21 cellular contexts compared by ENCODE assay signal in the genomic region with DNA sequence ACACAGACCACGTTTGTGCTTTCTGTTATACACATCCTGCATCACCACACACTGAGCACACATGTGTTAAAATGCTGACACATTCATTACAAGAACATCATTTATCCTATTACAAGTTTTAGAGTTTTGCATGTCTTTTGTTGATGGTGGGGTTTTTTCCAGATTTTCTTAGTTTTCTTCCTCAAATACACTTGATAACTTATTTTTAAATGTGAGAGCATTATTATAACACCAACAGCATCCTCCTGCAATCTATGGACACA.
DNase-seq lines count a peak whose midpoint lies in the region; ATAC-seq, FAIRE-seq and TF ChIP-seq lines count a peak whose summit lies in the region.
"Had no signal": no experiment of that assay in that cellular context is flagged by ENCODE, and none has a peak within 500 bp of the region (broad histone marks: within the 10 kb centered on the region; RNA-seq: fewer than 3 reads in every experiment).

No MANE protein-coding gene starts in this region.

- CTCF ChIA-PET in activated CD4-positive, alpha-beta T cell treated with anti-CD3 and anti-CD28 coated beads, Interleukin-2, amount 10 ng/mL, durations not matched to agents 7 days and 5 days (lab: Charles Lee): no interaction called here

- no peaks in the 10 kb centered on the region for H3K27me3 Mint-ChIP-seq in activated T-helper 17 cell treated with anti-CD3 and anti-CD28 coated beads, Interleukin-2, amount 50 U/mL, for 72 hours
- no peaks in the 10 kb centered on the region for H3K27me3 Mint-ChIP-seq in immature natural killer cell (ENCODE audit: low read depth in 3 of 3)
- H3K27me3 Mint-ChIP-seq in activated CD4-positive, alpha-beta T cell treated with anti-CD3 and anti-CD28 coated beads, Interleukin-2, amount 10 ng/mL, durations not matched to agents 7 days and 5 days: no peaks in the 10 kb centered on the region
- H3K27me3 Mint-ChIP-seq: activated naive CD4-positive, alpha-beta T cell treated with anti-CD3 and anti-CD28 coated beads, Interleukin-2, amount 10 ng/mL, durations not matched to agents 7 days and 5 days had no signal

- peaks cover 11% of the 10 kb centered on the region for H3K4me1 Mint-ChIP-seq in activated T-helper 17 cell treated with anti-CD3 and anti-CD28 coated beads, Interleukin-2, amount 50 U/mL, for 72 hours
- peaks cover 92 to 100% of the 10 kb centered on the region in 2 donors for H3K4me1 Mint-ChIP-seq in immature natural killer cell
- peaks cover 25% of the 10 kb centered on the region for H3K4me1 Mint-ChIP-seq in activated CD4-positive, alpha-beta T cell treated with anti-CD3 and anti-CD28 coated beads, Interleukin-2, amount 10 ng/mL, durations not matched to agents 7 days and 5 days

- peak overlapping the region; percentile 65 for H3K27ac ChIP-seq in psoas muscle
- H3K27ac ChIP-seq: colonic mucosa, epithelial cell of prostate, neutrophil, PC-9 had no signal

- 13 to 24% (median 22%) methylated on average over 1 of the region's 1 CpG for WGBS in psoas muscle, 3 donors

- intact Hi-C loops in psoas muscle (cut with DNase I): no loop called here

- no peaks in the 10 kb centered on the region for H3K27me3 ChIP-seq in psoas muscle (ENCODE audit: insufficient read depth in 3 of 3, low read length in 2 of 3)
- H3K27me3 ChIP-seq: colonic mucosa, neutrophil, right atrium auricular region had no signal

- peaks cover 43% of the 10 kb centered on the region for H3K4me1 ChIP-seq in psoas muscle

- FAIRE-seq in GM12891 (lab: Jason Lieb, UNC): peak; percentile 48

- POLR2A ChIA-PET in activated CD4-positive, alpha-beta T cell treated with anti-CD3 and anti-CD28 coated beads, Interleukin-2, amount 10 ng/mL, durations not matched to agents 7 days and 5 days (lab: Charles Lee): no interaction called here

- no peaks in the 10 kb centered on the region for H3K36me3 ChIP-seq in psoas muscle (ENCODE audit: insufficient read depth in 1 of 2, low read depth in 1 of 2)
- H3K36me3 ChIP-seq: colonic mucosa, neutrophil, right atrium auricular region had no signal

- no peak overlapping the region for H3K4me3 ChIP-seq in psoas muscle
- H3K4me3 ChIP-seq: colonic mucosa, PC-9, right atrium auricular region had no signal

- H3K4me3 Mint-ChIP-seq in activated T-helper 17 cell treated with anti-CD3 and anti-CD28 coated beads, Interleukin-2, amount 50 U/mL, for 72 hours: no peak overlapping the region
- H3K4me3 Mint-ChIP-seq in immature natural killer cell: peak overlapping the region in 4 of 5 donors; percentile 10 to 67 (median 64)
- no peak overlapping the region for H3K4me3 Mint-ChIP-seq in activated CD4-positive, alpha-beta T cell treated with anti-CD3 and anti-CD28 coated beads, Interleukin-2, amount 10 ng/mL, durations not matched to agents 7 days and 5 days
- H3K4me3 Mint-ChIP-seq: activated naive CD4-positive, alpha-beta T cell treated with anti-CD3 and anti-CD28 coated beads, Interleukin-2, amount 10 ng/mL, durations not matched to agents 7 days and 5 days had no signal

- H3K9me3 Mint-ChIP-seq in activated T-helper 17 cell treated with anti-CD3 and anti-CD28 coated beads, Interleukin-2, amount 50 U/mL, for 72 hours: no peaks in the 10 kb centered on the region
- no peaks in the 10 kb centered on the region for H3K9me3 Mint-ChIP-seq in immature natural killer cell
- H3K9me3 Mint-ChIP-seq in activated CD4-positive, alpha-beta T cell treated with anti-CD3 and anti-CD28 coated beads, Interleukin-2, amount 10 ng/mL, durations not matched to agents 7 days and 5 days: no peaks in the 10 kb centered on the region
- H3K9me3 Mint-ChIP-seq: activated naive CD4-positive, alpha-beta T cell treated with anti-CD3 and anti-CD28 coated beads, Interleukin-2, amount 10 ng/mL, durations not matched to agents 7 days and 5 days had no signal

- no peak overlapping the region for H3K27ac Mint-ChIP-seq in activated T-helper 17 cell treated with anti-CD3 and anti-CD28 coated beads, Interleukin-2, amount 50 U/mL, for 72 hours
- H3K27ac Mint-ChIP-seq in immature natural killer cell: peak overlapping the region; percentile 39 to 83 (median 70)
- H3K27ac Mint-ChIP-seq in activated CD4-positive, alpha-beta T cell treated with anti-CD3 and anti-CD28 coated beads, Interleukin-2, amount 10 ng/mL, durations not matched to agents 7 days and 5 days: no peak overlapping the region
- H3K27ac Mint-ChIP-seq: activated naive CD4-positive, alpha-beta T cell treated with anti-CD3 and anti-CD28 coated beads, Interleukin-2, amount 10 ng/mL, durations not matched to agents 7 days and 5 days had no signal

- no peak for TF ChIP-seq POLR2A in GM12891 (IDR thresholded peaks at IDR 0.05; ENCODE audit: low read depth, low read length)

- no peaks in the 10 kb centered on the region for H3K9me3 ChIP-seq in psoas muscle
- H3K9me3 ChIP-seq: colonic mucosa, neutrophil, right atrium auricular region had no signal

- peak; percentile 37 for ATAC-seq in activated T-helper 17 cell treated with anti-CD3 and anti-CD28 coated beads, Interleukin-2, amount 50 U/mL, for 72 hours (replicated peaks)
- peak in 2 of 4 donors; percentile 11 to 27 for ATAC-seq in psoas muscle

- DNase-seq in GM12891 (ENCODE audit: insufficient read length, low spot score) (no peak), immature natural killer cell (no peak), psoas muscle (no peak), KG1 (lab: John Stamatoyannopoulos, UW) (no peak), OCI-M1 (lab: John Stamatoyannopoulos, UW) (no peak)
- no peak for DNase-seq in stimulated activated CD8-positive, alpha-beta memory T cell treated with anti-CD3 and anti-CD28 coated beads, Interleukin-4, amount 100 ng/mL, for 48 hours
- DNase-seq in activated CD4-positive, alpha-beta T cell treated with anti-CD3 and anti-CD28 coated beads, Interleukin-2, amount 10 ng/mL, durations not matched to agents 7 days and 5 days: no peak
- DNase-seq: activated CD4-positive, CD25-positive, alpha-beta regulatory T cell treated with anti-CD3 and anti-CD28 coated beads, Interleukin-2, amount 50 U/mL, for 72 hours; activated CD8-positive, alpha-beta memory T cell treated with anti-CD3 and anti-CD28 coated beads, Interleukin-2, amount 50 U/mL, for 48 hours; activated naive CD4-positive, alpha-beta T cell treated with anti-CD3 and anti-CD28 coated beads, Interleukin-2, amount 10 ng/mL, durations not matched to agents 7 days and 5 days; colonic mucosa; mesendoderm; NCI-H2029 treated with DMSO at 0.1 percent for 48 hours; NCI-H69; PC-9; stimulated activated CD4-positive, alpha-beta T cell treated with anti-CD3 and anti-CD28 coated beads, Interleukin-1b, Interleukin-23, amount 100 ng/mL, for 48 hours; T1000 had no signal

- no peak for TF ChIP-seq CTCF in psoas muscle (IDR thresholded peaks at IDR 0.05)

- H3K36me3 Mint-ChIP-seq in activated T-helper 17 cell treated with anti-CD3 and anti-CD28 coated beads, Interleukin-2, amount 50 U/mL, for 72 hours (ENCODE audit: low read depth): no peaks in the 10 kb centered on the region
- no peaks in the 10 kb centered on the region for H3K36me3 Mint-ChIP-seq in immature natural killer cell
- H3K36me3 Mint-ChIP-seq in activated CD4-positive, alpha-beta T cell treated with anti-CD3 and anti-CD28 coated beads, Interleukin-2, amount 10 ng/mL, durations not matched to agents 7 days and 5 days (ENCODE audit: low read depth): peaks cover 2% of the 10 kb centered on the region
- H3K36me3 Mint-ChIP-seq: activated naive CD4-positive, alpha-beta T cell treated with anti-CD3 and anti-CD28 coated beads, Interleukin-2, amount 10 ng/mL, durations not matched to agents 7 days and 5 days had no signal

TF ChIP-seq in GM12891, 5 proteins besides CTCF, POLR2A, EP300 and RAD21:
- TF ChIP-seq POU2F2 (IDR thresholded peaks at IDR 0.05; ENCODE audit: low read depth, low read length) (no peak), PAX5 (IDR thresholded peaks at IDR 0.05; ENCODE audit: insufficient read depth, low read length, severe bottlenecking) (no peak), TAF1 (IDR thresholded peaks at IDR 0.05; ENCODE audit: low read depth, low read length) (no peak), SPI1 (IDR thresholded peaks at IDR 0.05; ENCODE audit: low read depth, low read length) (no peak), POLR2AphosphoS5 (IDR thresholded peaks at IDR 0.05; ENCODE audit: low read depth, low read length) (no peak)

Comparison
In these comparisons a context has a peak if more than half of its experiments do, and no peak if none do; other contexts are left out.
1. H3K27ac Mint-ChIP-seq: peak in immature natural killer cell (6 of 6); none in activated T-helper 17 cell treated with anti-CD3 and anti-CD28 coated beads, Interleukin-2, amount 50 U/mL, for 72 hours (single experiment) and activated CD4-positive, alpha-beta T cell treated with anti-CD3 and anti-CD28 coated beads, Interleukin-2, amount 10 ng/mL, durations not matched to agents 7 days and 5 days (single experiment).
2. H3K4me3 Mint-ChIP-seq: peak in immature natural killer cell (4 of 5); none in activated T-helper 17 cell treated with anti-CD3 and anti-CD28 coated beads, Interleukin-2, amount 50 U/mL, for 72 hours (single experiment) and activated CD4-positive, alpha-beta T cell treated with anti-CD3 and anti-CD28 coated beads, Interleukin-2, amount 10 ng/mL, durations not matched to agents 7 days and 5 days (single experiment).